In the genomic region with DNA sequence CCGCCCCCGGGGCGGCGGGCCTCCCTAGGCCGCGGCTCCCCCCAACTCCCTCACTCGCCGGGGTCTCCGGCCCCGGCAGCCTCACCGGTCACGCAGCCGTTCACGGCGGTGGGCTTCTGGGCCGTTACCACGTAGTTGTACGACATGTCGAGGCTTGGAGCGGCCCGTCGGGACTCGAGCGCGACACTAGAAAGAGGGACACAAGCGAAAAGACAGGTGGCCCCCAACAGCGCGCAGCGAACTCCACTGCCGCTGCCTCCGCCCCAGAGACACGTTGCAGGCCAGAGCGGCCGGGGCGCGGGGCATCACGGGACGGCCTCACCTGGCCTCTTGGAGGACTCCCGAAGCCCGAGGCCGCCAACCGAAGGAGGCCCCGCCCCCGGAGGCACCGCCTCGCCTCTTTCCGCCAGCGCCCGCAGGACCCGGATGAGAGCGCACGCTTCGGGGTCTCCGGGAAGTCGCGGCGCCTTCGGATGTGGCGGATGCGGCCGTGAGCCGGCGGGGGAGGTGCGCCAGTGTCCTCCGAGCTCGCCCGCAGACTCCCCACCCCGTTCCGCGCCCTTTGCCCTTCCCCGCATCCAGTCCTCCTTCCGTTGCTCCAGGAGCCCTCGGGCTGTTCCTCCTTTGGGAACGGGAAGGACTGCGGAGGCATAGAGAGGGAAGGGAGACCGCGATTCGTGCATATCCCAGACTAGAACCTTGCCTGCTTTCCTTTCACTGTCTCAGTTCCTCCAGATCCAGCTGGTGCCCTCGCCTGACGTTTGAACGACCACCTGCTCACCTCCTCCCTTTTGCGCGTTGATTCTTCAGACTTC, we compare ENCODE assay signal across 1 cellular context.
TF ChIP-seq lines count a peak whose summit lies in the region.

A gene (minus strand): TSS at position 283 of the 815 bp plus-strand sequence. CDS start 137 bp downstream, at position 146.
A gene with protein sequence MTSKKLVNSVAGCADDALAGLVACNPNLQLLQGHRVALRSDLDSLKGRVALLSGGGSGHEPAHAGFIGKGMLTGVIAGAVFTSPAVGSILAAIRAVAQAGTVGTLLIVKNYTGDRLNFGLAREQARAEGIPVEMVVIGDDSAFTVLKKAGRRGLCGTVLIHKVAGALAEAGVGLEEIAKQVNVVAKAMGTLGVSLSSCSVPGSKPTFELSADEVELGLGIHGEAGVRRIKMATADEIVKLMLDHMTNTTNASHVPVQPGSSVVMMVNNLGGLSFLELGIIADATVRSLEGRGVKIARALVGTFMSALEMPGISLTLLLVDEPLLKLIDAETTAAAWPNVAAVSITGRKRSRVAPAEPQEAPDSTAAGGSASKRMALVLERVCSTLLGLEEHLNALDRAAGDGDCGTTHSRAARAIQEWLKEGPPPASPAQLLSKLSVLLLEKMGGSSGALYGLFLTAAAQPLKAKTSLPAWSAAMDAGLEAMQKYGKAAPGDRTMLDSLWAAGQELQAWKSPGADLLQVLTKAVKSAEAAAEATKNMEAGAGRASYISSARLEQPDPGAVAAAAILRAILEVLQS (plus strand): TSS at position 406 of the 815 bp plus-strand sequence. CDS start 1,501 bp downstream, outside the sequence.

TF ChIP-seq in K562, 482 proteins besides CTCF, POLR2A, EP300 and RAD21 (continued from another document and continues in another):
- TF ChIP-seq SNRNP70 (optimal IDR thresholded peaks at IDR 0.05; ENCODE audit: low read depth, low read length) (no peak), SOX6 (IDR thresholded peaks at IDR 0.05) (peak; percentile 62), ZNF644 (tag; IDR thresholded peaks at IDR 0.05; ENCODE audit: low read depth) (no peak), HNRNPL (IDR thresholded peaks at IDR 0.05; ENCODE audit: low read depth, low read length) (0 out of 2 replicates have a peak, but pooled peaks have one; percentile 49), TCF7 (IDR thresholded peaks at IDR 0.05; ENCODE audit: borderline replicate concordance) (0 out of 2 replicates have a peak, but pooled peaks have one; percentile 9), RBM39 (optimal IDR thresholded peaks at IDR 0.05; ENCODE audit: low read depth, low read length) (no peak), ZNF586 (CRISPR knock-in tag; conservative IDR thresholded peaks at IDR 0.05) (no peak), ZNF3 (CRISPR knock-in tag; IDR thresholded peaks at IDR 0.05) (no peak), NCOA1 (IDR thresholded peaks at IDR 0.05; ENCODE audit: low read depth) (no peak), SMARCE1 (IDR thresholded peaks at IDR 0.05) (no peak), HEY1 (CRISPR knock-in tag; IDR thresholded peaks at IDR 0.05; ENCODE audit: borderline replicate concordance) (no peak), NFE2L1 (tag; IDR thresholded peaks at IDR 0.05; ENCODE audit: borderline replicate concordance, low read depth) (no peak), CBFA2T2 (conservative IDR thresholded peaks at IDR 0.05) (no peak), BMI1 (IDR thresholded peaks at IDR 0.05; ENCODE audit: low read length) (no peak), SAP30 (IDR thresholded peaks at IDR 0.05; ENCODE audit: borderline replicate concordance, insufficient read depth, low read depth, low read length, poor library complexity, severe bottlenecking) (no peak), HDGF (IDR thresholded peaks at IDR 0.05) (no peak), ZBTB7A (IDR thresholded peaks at IDR 0.05; ENCODE audit: borderline replicate concordance, control insufficient read depth, low read depth, low read length) (peak; percentile 87)
- TF ChIP-seq, protein P1, sequence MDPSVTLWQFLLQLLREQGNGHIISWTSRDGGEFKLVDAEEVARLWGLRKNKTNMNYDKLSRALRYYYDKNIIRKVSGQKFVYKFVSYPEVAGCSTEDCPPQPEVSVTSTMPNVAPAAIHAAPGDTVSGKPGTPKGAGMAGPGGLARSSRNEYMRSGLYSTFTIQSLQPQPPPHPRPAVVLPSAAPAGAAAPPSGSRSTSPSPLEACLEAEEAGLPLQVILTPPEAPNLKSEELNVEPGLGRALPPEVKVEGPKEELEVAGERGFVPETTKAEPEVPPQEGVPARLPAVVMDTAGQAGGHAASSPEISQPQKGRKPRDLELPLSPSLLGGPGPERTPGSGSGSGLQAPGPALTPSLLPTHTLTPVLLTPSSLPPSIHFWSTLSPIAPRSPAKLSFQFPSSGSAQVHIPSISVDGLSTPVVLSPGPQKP (CRISPR knock-in tag; IDR thresholded peaks at IDR 0.05): no peak
- TF ChIP-seq, protein P2, sequence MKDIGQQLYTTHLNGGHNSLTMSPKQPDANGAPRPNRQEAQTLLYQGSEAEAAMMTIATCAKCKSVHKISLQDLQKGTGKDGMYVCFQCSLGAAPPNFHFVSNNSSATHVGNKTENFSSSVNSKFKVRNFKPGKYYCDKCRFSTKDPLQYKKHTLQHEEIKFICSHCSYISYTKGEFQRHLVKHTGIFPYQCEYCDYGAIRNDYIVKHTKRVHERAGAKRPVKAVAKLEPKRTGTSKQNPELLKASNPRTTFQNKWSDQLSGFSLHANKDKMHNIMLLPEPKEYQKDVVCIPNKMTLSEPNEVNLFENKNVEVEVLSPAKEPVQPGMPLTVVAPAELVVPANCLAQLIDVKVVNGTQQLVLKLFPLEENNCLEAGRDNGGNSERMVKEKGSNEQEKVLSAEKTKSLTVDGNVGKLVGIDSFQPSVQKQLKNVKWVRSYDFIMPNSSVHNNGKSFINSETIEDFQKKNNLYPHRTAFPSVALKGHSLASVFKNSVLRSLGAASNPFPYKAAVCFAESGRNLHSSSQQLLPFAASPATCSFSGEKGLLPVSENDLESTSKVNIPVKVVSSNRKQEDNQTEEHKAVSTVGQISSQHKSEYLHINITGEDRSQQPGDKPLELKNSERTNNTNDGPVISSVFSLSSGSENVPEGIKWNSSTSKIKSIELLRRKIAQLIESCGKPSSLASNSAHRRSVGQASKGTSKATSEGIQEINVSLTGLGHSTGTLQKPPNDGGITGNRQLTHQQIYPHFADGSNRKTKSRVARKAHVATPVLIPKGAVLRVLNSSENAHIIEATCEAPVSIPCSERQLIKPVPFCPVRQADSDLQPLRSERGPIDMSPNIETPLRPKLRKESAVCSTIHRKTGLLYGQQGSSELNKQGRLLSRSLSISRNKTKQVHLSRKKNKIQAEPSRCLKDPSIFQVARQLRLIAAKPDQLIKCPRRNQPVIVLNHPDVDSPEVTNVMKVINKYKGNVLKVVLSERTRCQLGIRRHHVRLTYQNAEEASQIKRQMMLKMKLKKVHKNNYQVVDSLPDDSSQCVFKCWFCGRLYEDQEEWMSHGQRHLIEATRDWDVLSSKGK (CRISPR knock-in tag; IDR thresholded peaks at IDR 0.05): no peak
- TF ChIP-seq, protein P3, sequence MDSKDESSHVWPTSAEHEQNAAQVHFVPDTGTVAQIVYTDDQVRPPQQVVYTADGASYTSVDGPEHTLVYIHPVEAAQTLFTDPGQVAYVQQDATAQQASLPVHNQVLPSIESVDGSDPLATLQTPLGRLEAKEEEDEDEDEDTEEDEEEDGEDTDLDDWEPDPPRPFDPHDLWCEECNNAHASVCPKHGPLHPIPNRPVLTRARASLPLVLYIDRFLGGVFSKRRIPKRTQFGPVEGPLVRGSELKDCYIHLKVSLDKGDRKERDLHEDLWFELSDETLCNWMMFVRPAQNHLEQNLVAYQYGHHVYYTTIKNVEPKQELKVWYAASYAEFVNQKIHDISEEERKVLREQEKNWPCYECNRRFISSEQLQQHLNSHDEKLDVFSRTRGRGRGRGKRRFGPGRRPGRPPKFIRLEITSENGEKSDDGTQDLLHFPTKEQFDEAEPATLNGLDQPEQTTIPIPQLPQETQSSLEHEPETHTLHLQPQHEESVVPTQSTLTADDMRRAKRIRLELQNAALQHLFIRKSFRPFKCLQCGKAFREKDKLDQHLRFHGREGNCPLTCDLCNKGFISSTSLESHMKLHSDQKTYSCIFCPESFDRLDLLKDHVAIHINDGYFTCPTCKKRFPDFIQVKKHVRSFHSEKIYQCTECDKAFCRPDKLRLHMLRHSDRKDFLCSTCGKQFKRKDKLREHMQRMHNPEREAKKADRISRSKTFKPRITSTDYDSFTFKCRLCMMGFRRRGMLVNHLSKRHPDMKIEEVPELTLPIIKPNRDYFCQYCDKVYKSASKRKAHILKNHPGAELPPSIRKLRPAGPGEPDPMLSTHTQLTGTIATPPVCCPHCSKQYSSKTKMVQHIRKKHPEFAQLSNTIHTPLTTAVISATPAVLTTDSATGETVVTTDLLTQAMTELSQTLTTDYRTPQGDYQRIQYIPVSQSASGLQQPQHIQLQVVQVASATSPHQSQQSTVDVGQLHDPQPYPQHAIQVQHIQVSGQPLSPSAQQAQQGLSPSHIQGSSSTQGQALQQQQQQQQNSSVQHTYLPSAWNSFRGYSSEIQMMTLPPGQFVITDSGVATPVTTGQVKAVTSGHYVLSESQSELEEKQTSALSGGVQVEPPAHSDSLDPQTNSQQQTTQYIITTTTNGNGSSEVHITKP (IDR thresholded peaks at IDR 0.05; ENCODE audit: partially characterized antibody): no peak
- TF ChIP-seq, protein P4, sequence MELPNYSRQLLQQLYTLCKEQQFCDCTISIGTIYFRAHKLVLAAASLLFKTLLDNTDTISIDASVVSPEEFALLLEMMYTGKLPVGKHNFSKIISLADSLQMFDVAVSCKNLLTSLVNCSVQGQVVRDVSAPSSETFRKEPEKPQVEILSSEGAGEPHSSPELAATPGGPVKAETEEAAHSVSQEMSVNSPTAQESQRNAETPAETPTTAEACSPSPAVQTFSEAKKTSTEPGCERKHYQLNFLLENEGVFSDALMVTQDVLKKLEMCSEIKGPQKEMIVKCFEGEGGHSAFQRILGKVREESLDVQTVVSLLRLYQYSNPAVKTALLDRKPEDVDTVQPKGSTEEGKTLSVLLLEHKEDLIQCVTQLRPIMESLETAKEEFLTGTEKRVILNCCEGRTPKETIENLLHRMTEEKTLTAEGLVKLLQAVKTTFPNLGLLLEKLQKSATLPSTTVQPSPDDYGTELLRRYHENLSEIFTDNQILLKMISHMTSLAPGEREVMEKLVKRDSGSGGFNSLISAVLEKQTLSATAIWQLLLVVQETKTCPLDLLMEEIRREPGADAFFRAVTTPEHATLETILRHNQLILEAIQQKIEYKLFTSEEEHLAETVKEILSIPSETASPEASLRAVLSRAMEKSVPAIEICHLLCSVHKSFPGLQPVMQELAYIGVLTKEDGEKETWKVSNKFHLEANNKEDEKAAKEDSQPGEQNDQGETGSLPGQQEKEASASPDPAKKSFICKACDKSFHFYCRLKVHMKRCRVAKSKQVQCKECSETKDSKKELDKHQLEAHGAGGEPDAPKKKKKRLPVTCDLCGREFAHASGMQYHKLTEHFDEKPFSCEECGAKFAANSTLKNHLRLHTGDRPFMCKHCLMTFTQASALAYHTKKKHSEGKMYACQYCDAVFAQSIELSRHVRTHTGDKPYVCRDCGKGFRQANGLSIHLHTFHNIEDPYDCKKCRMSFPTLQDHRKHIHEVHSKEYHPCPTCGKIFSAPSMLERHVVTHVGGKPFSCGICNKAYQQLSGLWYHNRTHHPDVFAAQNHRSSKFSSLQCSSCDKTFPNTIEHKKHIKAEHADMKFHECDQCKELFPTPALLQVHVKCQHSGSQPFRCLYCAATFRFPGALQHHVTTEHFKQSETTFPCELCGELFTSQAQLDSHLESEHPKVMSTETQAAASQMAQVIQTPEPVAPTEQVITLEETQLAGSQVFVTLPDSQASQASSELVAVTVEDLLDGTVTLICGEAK (IDR thresholded peaks at IDR 0.05): no peak
- TF ChIP-seq, protein P4 (CRISPR knock-in tag; IDR thresholded peaks at IDR 0.05): no peak
- TF ChIP-seq, protein P5, sequence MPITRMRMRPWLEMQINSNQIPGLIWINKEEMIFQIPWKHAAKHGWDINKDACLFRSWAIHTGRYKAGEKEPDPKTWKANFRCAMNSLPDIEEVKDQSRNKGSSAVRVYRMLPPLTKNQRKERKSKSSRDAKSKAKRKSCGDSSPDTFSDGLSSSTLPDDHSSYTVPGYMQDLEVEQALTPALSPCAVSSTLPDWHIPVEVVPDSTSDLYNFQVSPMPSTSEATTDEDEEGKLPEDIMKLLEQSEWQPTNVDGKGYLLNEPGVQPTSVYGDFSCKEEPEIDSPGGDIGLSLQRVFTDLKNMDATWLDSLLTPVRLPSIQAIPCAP (CRISPR knock-in tag; IDR thresholded peaks at IDR 0.05; ENCODE audit: borderline replicate concordance): no peak
- TF ChIP-seq, protein P6, sequence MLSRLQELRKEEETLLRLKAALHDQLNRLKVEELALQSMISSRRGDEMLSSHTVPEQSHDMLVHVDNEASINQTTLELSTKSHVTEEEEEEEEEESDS (CRISPR knock-in tag; IDR thresholded peaks at IDR 0.05): no peak
- TF ChIP-seq, protein P7, sequence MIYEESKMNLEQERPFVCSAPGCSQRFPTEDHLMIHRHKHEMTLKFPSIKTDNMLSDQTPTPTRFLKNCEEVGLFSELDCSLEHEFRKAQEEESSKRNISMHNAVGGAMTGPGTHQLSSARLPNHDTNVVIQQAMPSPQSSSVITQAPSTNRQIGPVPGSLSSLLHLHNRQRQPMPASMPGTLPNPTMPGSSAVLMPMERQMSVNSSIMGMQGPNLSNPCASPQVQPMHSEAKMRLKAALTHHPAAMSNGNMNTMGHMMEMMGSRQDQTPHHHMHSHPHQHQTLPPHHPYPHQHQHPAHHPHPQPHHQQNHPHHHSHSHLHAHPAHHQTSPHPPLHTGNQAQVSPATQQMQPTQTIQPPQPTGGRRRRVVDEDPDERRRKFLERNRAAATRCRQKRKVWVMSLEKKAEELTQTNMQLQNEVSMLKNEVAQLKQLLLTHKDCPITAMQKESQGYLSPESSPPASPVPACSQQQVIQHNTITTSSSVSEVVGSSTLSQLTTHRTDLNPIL (CRISPR knock-in tag; IDR thresholded peaks at IDR 0.05): no peak
